Comparison of ENCODE assay signal across 4 cellular contexts in the genomic region with DNA sequence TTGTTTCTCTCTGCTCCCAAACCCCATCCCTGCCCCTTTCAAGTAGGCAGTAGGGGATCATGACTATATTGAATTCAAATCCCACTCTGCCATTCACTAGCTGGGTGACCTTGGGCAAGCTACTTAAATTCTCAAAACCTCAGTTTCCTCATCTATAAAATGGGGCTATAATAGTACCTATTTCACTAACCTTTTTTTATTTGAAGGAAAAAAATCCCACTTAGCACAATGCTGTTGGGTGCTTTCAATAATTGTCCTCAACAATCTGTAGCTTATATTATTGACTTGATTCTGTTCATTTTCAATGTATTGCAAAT.
TF ChIP-seq lines count a peak whose summit lies in the region.

No MANE protein-coding gene starts in this region.

TF ChIP-seq in HepG2, 621 proteins besides CTCF, POLR2A, EP300 and RAD21:
- TF ChIP-seq ZNF768 (CRISPR knock-in tag; IDR thresholded peaks at IDR 0.05) (no peak), ZNF629 (CRISPR knock-in tag; conservative IDR thresholded peaks at IDR 0.05) (peak; percentile 86)

TF ChIP-seq in WTC11, 78 proteins besides CTCF, POLR2A, EP300 and RAD21:
- no peak for TF ChIP-seq ZNF263 (CRISPR knock-in tag; IDR thresholded peaks at IDR 0.05; ENCODE audit: low read depth)
- TF ChIP-seq, protein P1, sequence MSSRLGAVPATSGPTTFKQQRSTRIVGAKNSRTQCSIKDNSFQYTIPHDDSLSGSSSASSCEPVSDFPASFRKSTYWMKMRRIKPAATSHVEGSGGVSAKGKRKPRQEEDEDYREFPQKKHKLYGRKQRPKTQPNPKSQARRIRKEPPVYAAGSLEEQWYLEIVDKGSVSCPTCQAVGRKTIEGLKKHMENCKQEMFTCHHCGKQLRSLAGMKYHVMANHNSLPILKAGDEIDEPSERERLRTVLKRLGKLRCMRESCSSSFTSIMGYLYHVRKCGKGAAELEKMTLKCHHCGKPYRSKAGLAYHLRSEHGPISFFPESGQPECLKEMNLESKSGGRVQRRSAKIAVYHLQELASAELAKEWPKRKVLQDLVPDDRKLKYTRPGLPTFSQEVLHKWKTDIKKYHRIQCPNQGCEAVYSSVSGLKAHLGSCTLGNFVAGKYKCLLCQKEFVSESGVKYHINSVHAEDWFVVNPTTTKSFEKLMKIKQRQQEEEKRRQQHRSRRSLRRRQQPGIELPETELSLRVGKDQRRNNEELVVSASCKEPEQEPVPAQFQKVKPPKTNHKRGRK (CRISPR knock-in tag; IDR thresholded peaks at IDR 0.05; ENCODE audit: borderline replicate concordance) = no peak
- TF ChIP-seq NFATC4 (CRISPR knock-in tag; IDR thresholded peaks at IDR 0.05) = no peak
- TF ChIP-seq GTF2I (CRISPR knock-in tag; conservative IDR thresholded peaks at IDR 0.05) = 0 out of 2 replicates have a peak, but pooled peaks have one; percentile 49
- no peak for TF ChIP-seq ZNF423 (CRISPR knock-in tag; IDR thresholded peaks at IDR 0.05)

TF ChIP-seq in K562, 482 proteins besides CTCF, POLR2A, EP300 and RAD21:
- TF ChIP-seq RBM25 (IDR thresholded peaks at IDR 0.05; ENCODE audit: low read depth, low read length, severe bottlenecking) = peak; percentile 69
- TF ChIP-seq, protein P2, sequence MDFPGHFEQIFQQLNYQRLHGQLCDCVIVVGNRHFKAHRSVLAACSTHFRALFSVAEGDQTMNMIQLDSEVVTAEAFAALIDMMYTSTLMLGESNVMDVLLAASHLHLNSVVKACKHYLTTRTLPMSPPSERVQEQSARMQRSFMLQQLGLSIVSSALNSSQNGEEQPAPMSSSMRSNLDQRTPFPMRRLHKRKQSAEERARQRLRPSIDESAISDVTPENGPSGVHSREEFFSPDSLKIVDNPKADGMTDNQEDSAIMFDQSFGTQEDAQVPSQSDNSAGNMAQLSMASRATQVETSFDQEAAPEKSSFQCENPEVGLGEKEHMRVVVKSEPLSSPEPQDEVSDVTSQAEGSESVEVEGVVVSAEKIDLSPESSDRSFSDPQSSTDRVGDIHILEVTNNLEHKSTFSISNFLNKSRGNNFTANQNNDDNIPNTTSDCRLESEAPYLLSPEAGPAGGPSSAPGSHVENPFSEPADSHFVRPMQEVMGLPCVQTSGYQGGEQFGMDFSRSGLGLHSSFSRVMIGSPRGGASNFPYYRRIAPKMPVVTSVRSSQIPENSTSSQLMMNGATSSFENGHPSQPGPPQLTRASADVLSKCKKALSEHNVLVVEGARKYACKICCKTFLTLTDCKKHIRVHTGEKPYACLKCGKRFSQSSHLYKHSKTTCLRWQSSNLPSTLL (IDR thresholded peaks at IDR 0.05) = no peak
- no peak for TF ChIP-seq TRIM24 (IDR thresholded peaks at IDR 0.05)
- TF ChIP-seq, protein P3, sequence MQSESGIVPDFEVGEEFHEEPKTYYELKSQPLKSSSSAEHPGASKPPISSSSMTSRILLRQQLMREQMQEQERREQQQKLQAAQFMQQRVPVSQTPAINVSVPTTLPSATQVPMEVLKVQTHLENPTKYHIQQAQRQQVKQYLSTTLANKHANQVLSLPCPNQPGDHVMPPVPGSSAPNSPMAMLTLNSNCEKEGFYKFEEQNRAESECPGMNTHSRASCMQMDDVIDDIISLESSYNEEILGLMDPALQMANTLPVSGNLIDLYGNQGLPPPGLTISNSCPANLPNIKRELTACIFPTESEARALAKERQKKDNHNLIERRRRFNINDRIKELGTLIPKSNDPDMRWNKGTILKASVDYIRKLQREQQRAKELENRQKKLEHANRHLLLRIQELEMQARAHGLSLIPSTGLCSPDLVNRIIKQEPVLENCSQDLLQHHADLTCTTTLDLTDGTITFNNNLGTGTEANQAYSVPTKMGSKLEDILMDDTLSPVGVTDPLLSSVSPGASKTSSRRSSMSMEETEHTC (IDR thresholded peaks at IDR 0.05) = no peak
- TF ChIP-seq MTA2 (IDR thresholded peaks at IDR 0.05; ENCODE audit: low read depth) = no peak

TF ChIP-seq in H1, 55 proteins besides CTCF, POLR2A, EP300 and RAD21:
- TF ChIP-seq KDM5A (IDR thresholded peaks at IDR 0.05; ENCODE audit: low read length) (no peak), KDM1A (IDR thresholded peaks at IDR 0.05; ENCODE audit: borderline replicate concordance, low read length) (peak; percentile 77)
